9 cellular contexts compared by ENCODE assay signal in the genomic region with DNA sequence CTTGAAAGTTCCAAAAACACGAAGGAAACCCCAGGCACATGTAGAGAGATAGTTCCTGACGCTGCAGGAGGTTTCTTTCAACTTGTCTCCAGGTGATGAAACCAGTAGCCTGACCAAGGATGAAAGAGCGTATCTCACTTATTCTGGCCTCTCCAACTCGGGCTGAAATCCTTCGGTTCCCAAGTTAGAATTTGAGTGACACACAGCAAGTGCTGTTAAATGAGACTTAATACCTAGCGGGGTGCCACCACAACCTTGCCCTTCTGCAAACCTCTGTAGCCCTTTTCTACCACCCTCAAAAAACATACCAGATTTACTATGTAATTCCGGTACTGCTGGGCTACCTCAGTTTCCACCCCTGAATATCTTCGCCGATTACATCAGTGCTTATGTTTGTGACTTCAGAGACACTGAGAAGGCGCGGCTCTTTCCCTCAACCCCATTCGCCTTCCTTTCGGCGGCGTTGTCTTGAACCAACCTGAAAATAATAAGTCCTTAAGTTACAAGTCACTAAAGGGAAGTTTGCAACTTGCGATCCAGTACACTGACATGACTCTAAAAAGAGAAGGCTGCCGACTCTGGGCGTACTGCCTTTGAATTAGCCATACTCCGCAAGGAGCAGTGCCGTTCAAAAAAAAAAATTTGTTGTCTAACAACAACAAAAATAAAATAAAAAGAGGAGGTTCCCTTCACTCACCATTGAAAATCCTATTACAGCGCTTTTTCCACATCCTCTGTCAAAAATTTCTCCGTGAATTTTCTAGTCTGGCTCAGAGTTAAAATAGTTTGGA.
DNase-seq lines count a peak whose midpoint lies in the region; ATAC-seq, FAIRE-seq and TF ChIP-seq lines count a peak whose summit lies in the region.
"Had no signal": no experiment of that assay in that cellular context is flagged by ENCODE, and none has a peak within 500 bp of the region (broad histone marks: within the 10 kb centered on the region; RNA-seq: fewer than 3 reads in every experiment).

No MANE protein-coding gene starts in this region.

- POLR2A ChIA-PET in GM10248 (lab: Yijun Ruan, JAX) (interaction anchor here (1.4 kb wide), 1 partner anchor 225 kb away, joined by 3 read pairs; a partner anchor contains a TSS), GM12878 (lab: Charles Lee) (interaction anchor here (1.8 kb wide), 1 partner anchor 85 kb away, joined by 3 read pairs; no protein-coding TSS in a partner anchor)

- TF ChIP-seq CTCF in GM10248 (IDR thresholded peaks at IDR 0.05; ENCODE audit: control extremely low read depth, extremely low read depth, low read depth, missing control alignments) (no peak), NB4 (IDR thresholded peaks at IDR 0.05; ENCODE audit: low read depth, low read length) (no peak), GM12878 (IDR thresholded peaks at IDR 0.05 in 2 of 3, conservative IDR thresholded peaks at IDR 0.05 in 1 of 3; ENCODE audit: control insufficient read depth in 2 of 3, extremely low read depth in 1 of 3, insufficient read depth in 1 of 3, low read depth in 3 of 3, low read length in 3 of 3) (no peak), nephron (IDR thresholded peaks at IDR 0.05; ENCODE audit: unreplicated experiment in 3 of 3) (no peak)

- H3K4me1 Mint-ChIP-seq in nephron, result peaks cover 50% of the 10 kb centered on the region

- in situ Hi-C loops in GM12878 (cut with MboI), result no loop called here

- 3% methylated on average over 22 of the region's 22 CpGs for WGBS in GM12878 (ENCODE audit: insufficient coverage, insufficient replicate concordance, low lambda C conversion rate, missing lambda C conversion rate)

- TF ChIP-seq EP300 in GM12878 (IDR thresholded peaks at IDR 0.05; ENCODE audit: borderline replicate concordance in 1 of 2, control insufficient read depth in 1 of 2, low read depth in 2 of 2, low read length in 2 of 2), result no peak

- TF ChIP-seq RAD21 in GM12878 (IDR thresholded peaks at IDR 0.05; ENCODE audit: insufficient read depth, low read depth, low read length), result no peak

- SMC1A ChIA-PET in GM12878 (lab: Charles Lee; ENCODE audit: uncharacterized antibody, unreplicated experiment), result interaction anchor here (1.1 to 2.8 kb wide), 3 partner anchors 7 to 126 kb away, joined by 3 to 12 read pairs (median 5); no protein-coding TSS in a partner anchor

- H3K9me3 ChIP-seq in GM12878 (replicated peaks; ENCODE audit: control insufficient read depth, insufficient read depth, low read length), result no peaks in the 10 kb centered on the region; the same call in 2 of the 3 replicates
- H3K9me3 ChIP-seq: ascending aorta had no signal

- H3K27ac ChIP-seq in GM12878 (ENCODE audit: control insufficient read depth, insufficient read depth), result no peak overlapping the region
- H3K27ac ChIP-seq: ascending aorta, parathyroid adenoma had no signal

- CTCF ChIA-PET in GM10248 (lab: Yijun Ruan, JAX), result interaction anchor here (1.0 to 3.0 kb wide), 3 partner anchors 8 to 85 kb away, joined by 3 to 20 read pairs (median 5); no protein-coding TSS in a partner anchor
- CTCF ChIA-PET in GM12878 (lab: Yijun Ruan, JAX), result interaction anchor here (1.3 kb wide), 1 partner anchor 130 kb away, joined by 3 read pairs; no protein-coding TSS in a partner anchor

- H3K4me1 ChIP-seq in GM12878 (ENCODE audit: control insufficient read depth, insufficient read depth, low read length), result peaks cover 11% of the 10 kb centered on the region
- H3K4me1 ChIP-seq: ascending aorta, parathyroid adenoma had no signal

- H3K4me3 ChIP-seq in NB4 (ENCODE audit: low read depth, low read length), result peak overlapping the region; percentile 79
- peak overlapping the region; percentile 67 for H3K4me3 ChIP-seq in GM12878

- intact Hi-C loops in GM12878 (cut with micrococcal nuclease; ENCODE audit: unreplicated experiment), result no loop called here

- H3K79me2 ChIP-seq in GM12878 (ENCODE audit: control insufficient read depth, insufficient read depth, low read length), result no peaks in the 10 kb centered on the region
- H3K79me2 ChIP-seq: parathyroid adenoma had no signal

- peak overlapping the region; percentile 70 to 81 (median 75) for H3K4me3 Mint-ChIP-seq in nephron

- H4K20me1 ChIP-seq in GM12878 (ENCODE audit: control insufficient read depth, insufficient read depth), result no peaks in the 10 kb centered on the region

- no peaks in the 10 kb centered on the region for H3K36me3 ChIP-seq in GM12878 (ENCODE audit: control insufficient read depth in 2 of 2, insufficient read depth in 2 of 2, low read length in 1 of 2)
- H3K36me3 ChIP-seq: ascending aorta had no signal

- RAD21 ChIA-PET in GM12878 (lab: Charles Lee; ENCODE audit: unreplicated experiment), result interaction anchor here (1.5 to 1.6 kb wide), 2 partner anchors 84 to 86 kb away, joined by 4 read pairs; no protein-coding TSS in a partner anchor

- H3K36me3 Mint-ChIP-seq in nephron (ENCODE audit: low read depth), result no peaks in the 10 kb centered on the region

- peak overlapping the region; percentile 64 for H2AFZ ChIP-seq in GM12878 (ENCODE audit: control insufficient read depth, low read depth, low read length)
- H2AFZ ChIP-seq: parathyroid adenoma had no signal

- FAIRE-seq in GM12878 (lab: Jason Lieb, UNC), result no peak

- no peaks in the 10 kb centered on the region for H3K27me3 ChIP-seq in GM12878 (replicated peaks in 1 of 2; ENCODE audit: control insufficient read depth in 2 of 2, insufficient read depth in 2 of 2, low read length in 1 of 2)
- H3K27me3 ChIP-seq: ascending aorta had no signal

- H3K27me3 Mint-ChIP-seq in nephron (ENCODE audit: low read depth), result peaks cover 88% of the 10 kb centered on the region

- BruUV-seq in GM12878 (replicated peaks; lab: Mats Ljungman, UMichigan), result no TSS peak

- no peak for TF ChIP-seq POLR2A in NB4 (IDR thresholded peaks at IDR 0.05; ENCODE audit: extremely low read depth, insufficient read length)
- no peak for TF ChIP-seq POLR2A in GM12878 (IDR thresholded peaks at IDR 0.05; ENCODE audit: low read depth, low read length)

- peaks cover 2% of the 10 kb centered on the region for H3K9me3 Mint-ChIP-seq in nephron

- DNase-seq in GM10248 (ENCODE audit: extremely low spot score) (peak; percentile 20), NB4 (ENCODE audit: low read depth) (peak; percentile 73), GM12878 (ENCODE audit: low read depth, low spot score) (no peak), NCI-H2029 (lab: John Stamatoyannopoulos, UW) (no peak)
- no peak for DNase-seq in stimulated activated CD4-positive, alpha-beta T cell treated with anti-CD3 and anti-CD28 coated beads, Interleukin-4, amount 100 ng/mL, for 4 hours

- peak overlapping the region; percentile 33 for H3K9ac ChIP-seq in GM12878 (ENCODE audit: control insufficient read depth, insufficient read depth, low read length)
- H3K9ac ChIP-seq: parathyroid adenoma had no signal

- H3K27ac Mint-ChIP-seq in nephron, result no peak overlapping the region

- peak overlapping the region; percentile 88 for H3K4me2 ChIP-seq in GM12878 (ENCODE audit: control insufficient read depth, insufficient read depth)

- ATAC-seq in GM12878 (peak; percentile 6; the same call in 2 of the 3 replicates), GM19351 (IDR thresholded peaks at IDR 0.05; ENCODE audit: unreplicated experiment) (no peak)

TF ChIP-seq in GM12878, 131 proteins besides CTCF, POLR2A, EP300 and RAD21:
- TF ChIP-seq ATF7 (IDR thresholded peaks at IDR 0.05; ENCODE audit: low read depth), result no peak
- TF ChIP-seq, protein P1, sequence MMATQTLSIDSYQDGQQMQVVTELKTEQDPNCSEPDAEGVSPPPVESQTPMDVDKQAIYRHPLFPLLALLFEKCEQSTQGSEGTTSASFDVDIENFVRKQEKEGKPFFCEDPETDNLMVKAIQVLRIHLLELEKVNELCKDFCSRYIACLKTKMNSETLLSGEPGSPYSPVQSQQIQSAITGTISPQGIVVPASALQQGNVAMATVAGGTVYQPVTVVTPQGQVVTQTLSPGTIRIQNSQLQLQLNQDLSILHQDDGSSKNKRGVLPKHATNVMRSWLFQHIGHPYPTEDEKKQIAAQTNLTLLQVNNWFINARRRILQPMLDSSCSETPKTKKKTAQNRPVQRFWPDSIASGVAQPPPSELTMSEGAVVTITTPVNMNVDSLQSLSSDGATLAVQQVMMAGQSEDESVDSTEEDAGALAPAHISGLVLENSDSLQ (IDR thresholded peaks at IDR 0.05), result peak; percentile 60; the same call in 1 of the 2 replicates
- TF ChIP-seq IRF4 (IDR thresholded peaks at IDR 0.05; ENCODE audit: low read depth, low read length), result no peak
- TF ChIP-seq RAD51 (IDR thresholded peaks at IDR 0.05), result 0 out of 2 replicates have a peak, but pooled peaks have one; percentile 20
- TF ChIP-seq LARP7 (IDR thresholded peaks at IDR 0.05), result no peak
- TF ChIP-seq, protein P2, sequence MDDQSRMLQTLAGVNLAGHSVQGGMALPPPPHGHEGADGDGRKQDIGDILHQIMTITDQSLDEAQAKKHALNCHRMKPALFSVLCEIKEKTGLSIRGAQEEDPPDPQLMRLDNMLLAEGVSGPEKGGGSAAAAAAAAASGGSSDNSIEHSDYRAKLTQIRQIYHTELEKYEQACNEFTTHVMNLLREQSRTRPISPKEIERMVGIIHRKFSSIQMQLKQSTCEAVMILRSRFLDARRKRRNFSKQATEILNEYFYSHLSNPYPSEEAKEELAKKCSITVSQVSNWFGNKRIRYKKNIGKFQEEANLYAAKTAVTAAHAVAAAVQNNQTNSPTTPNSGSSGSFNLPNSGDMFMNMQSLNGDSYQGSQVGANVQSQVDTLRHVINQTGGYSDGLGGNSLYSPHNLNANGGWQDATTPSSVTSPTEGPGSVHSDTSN (IDR thresholded peaks at IDR 0.05; ENCODE audit: insufficient replicate concordance, low read depth, low read length), result peak; percentile 26
- 0 out of 2 replicates have a peak, but pooled peaks have one; percentile 7 for TF ChIP-seq CREB1 (IDR thresholded peaks at IDR 0.05; ENCODE audit: low read depth)
- TF ChIP-seq BMI1 (IDR thresholded peaks at IDR 0.05; ENCODE audit: borderline replicate concordance), result 0 out of 2 replicates have a peak, but pooled peaks have one; percentile 4

Comparison
In these comparisons a context has a peak if more than half of its experiments do, and no peak if none do; other contexts are left out.
1. DNase-seq: peak in GM10248 (single experiment) and NB4 (single experiment); none in GM12878 (single experiment), stimulated activated CD4-positive, alpha-beta T cell treated with anti-CD3 and anti-CD28 coated beads, Interleukin-4, amount 100 ng/mL, for 4 hours (0 of 2) and NCI-H2029 (single experiment).